In genomic region chr20:4502756-4503155, GRCh38 we compare ENCODE assay signal across 2 cellular contexts.
TF ChIP-seq lines count a peak whose summit lies in the region.

No MANE protein-coding gene starts in this region.

TF ChIP-seq in IMR-90, 13 proteins besides CTCF, POLR2A, EP300 and RAD21:
- no peak for TF ChIP-seq CHD1 (IDR thresholded peaks at IDR 0.05; ENCODE audit: low read depth, low read length)
- no peak for TF ChIP-seq FOS (IDR thresholded peaks at IDR 0.05; ENCODE audit: low read depth, low read length)
- no peak for TF ChIP-seq RFX5 (IDR thresholded peaks at IDR 0.05; ENCODE audit: low read depth, low read length)
- TF ChIP-seq, protein P1, sequence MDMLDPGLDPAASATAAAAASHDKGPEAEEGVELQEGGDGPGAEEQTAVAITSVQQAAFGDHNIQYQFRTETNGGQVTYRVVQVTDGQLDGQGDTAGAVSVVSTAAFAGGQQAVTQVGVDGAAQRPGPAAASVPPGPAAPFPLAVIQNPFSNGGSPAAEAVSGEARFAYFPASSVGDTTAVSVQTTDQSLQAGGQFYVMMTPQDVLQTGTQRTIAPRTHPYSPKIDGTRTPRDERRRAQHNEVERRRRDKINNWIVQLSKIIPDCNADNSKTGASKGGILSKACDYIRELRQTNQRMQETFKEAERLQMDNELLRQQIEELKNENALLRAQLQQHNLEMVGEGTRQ (IDR thresholded peaks at IDR 0.05; ENCODE audit: low read depth, low read length) = no peak
- no peak for TF ChIP-seq MXI1 (IDR thresholded peaks at IDR 0.05; ENCODE audit: borderline replicate concordance, low read depth, low read length)
- no peak for TF ChIP-seq CEBPB (IDR thresholded peaks at IDR 0.05; ENCODE audit: low read depth, low read length)
- no peak for TF ChIP-seq NFE2L2 (IDR thresholded peaks at IDR 0.05; ENCODE audit: low read depth, low read length)

TF ChIP-seq in K562, 482 proteins besides CTCF, POLR2A, EP300 and RAD21:
- TF ChIP-seq ZNF518B (CRISPR knock-in tag; IDR thresholded peaks at IDR 0.05) (no peak), FOSL1 (tag; conservative IDR thresholded peaks at IDR 0.05) (peak; percentile 34; the same call in 1 of the 2 replicates)
TF ChIP-seq in K562: peak in this region for 1.
